8 cellular contexts compared by ENCODE assay signal in the genomic region with DNA sequence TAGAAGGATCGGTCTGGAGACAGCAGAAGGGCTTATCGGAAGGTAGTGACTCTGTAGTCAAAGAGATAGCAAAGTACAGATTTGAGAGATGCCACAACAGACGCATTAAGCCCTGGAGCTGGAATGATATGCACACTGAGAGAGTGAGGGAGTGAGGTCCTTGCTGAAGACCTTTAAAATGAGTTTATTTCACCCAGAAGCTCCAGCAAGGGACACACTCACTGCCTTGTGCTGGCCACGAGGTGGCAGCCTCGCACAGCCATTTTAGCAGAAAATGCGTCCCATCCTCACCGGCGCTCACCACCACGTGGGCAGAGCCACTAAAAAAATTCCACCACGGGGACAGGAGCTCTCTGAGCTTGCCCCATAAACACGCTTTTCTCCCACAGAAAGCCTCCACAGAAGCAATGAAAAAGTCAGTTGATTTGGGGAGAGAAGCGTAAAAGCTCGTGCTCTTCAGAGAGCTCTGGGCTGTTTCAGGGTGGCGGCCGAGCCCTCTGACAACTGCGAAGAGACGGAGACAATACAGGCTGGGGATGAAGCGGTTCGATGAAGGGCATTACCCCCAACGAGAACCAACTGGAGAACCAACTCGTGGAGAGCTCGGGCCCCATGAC.
DNase-seq lines count a peak whose midpoint lies in the region; ATAC-seq and TF ChIP-seq lines count a peak whose summit lies in the region.

No MANE protein-coding gene starts in this region.

- peak; percentile 58 to 71 for ATAC-seq in stimulated activated naive B cell treated with anti-CD40 and anti-IgM and Interleukin-4, amounts not matched to agents 10 μg/mL and 1 μg/mL and 100 μg/mL, for 72 hours (replicated peaks)
- ATAC-seq in HG02970 (IDR thresholded peaks at IDR 0.05; ENCODE audit: low FRiP score, unreplicated experiment), result no peak

- TF ChIP-seq POLR2A in erythroblast (IDR thresholded peaks at IDR 0.05; ENCODE audit: low read length), result no peak

- no peaks in the 10 kb centered on the region for H3K9me3 ChIP-seq in OCI-LY3 (ENCODE audit: insufficient read depth, low read length)
- H3K9me3 ChIP-seq in muscle layer of colon (ENCODE audit: low read length), result no peaks in the 10 kb centered on the region

- H3K4me3 Mint-ChIP-seq in Calu3 (ENCODE audit: low read depth, unreplicated experiment) (peak overlapping the region; percentile 82), HFFc6 (peak overlapping the region; percentile 99)
- peak overlapping the region; percentile 63 to 70 for H3K4me3 Mint-ChIP-seq in stimulated activated naive B cell treated with anti-CD40 and anti-IgM and Interleukin-4, amounts not matched to agents 10 μg/mL and 1 μg/mL and 100 μg/mL, for 72 hours

- peaks cover 97% of the 10 kb centered on the region for H3K79me2 ChIP-seq in OCI-LY3 (ENCODE audit: low read length)

- H3K36me3 ChIP-seq in OCI-LY3 (replicated peaks; ENCODE audit: low read depth, low read length) (peaks cover 87% of the 10 kb centered on the region), muscle layer of colon (ENCODE audit: insufficient read depth, low read length) (peaks cover 14% of the 10 kb centered on the region)

- no peak overlapping the region for H3K4me3 ChIP-seq in OCI-LY3 (ENCODE audit: low read length)
- no peak overlapping the region for H3K4me3 ChIP-seq in muscle layer of colon (ENCODE audit: low read depth in 1 of 2, low read length in 2 of 2)

- H3K9ac ChIP-seq in OCI-LY3 (ENCODE audit: low read length) (no peak overlapping the region), muscle layer of colon (ENCODE audit: low read length) (peak overlapping the region; percentile 16)

- H3K4me1 Mint-ChIP-seq in Calu3 (ENCODE audit: low read depth, unreplicated experiment), result peaks cover 82% of the 10 kb centered on the region
- peaks cover 99% of the 10 kb centered on the region for H3K4me1 Mint-ChIP-seq in HFFc6 (ENCODE audit: low read depth)
- peaks cover 66 to 86% of the 10 kb centered on the region in 2 donors for H3K4me1 Mint-ChIP-seq in stimulated activated naive B cell treated with anti-CD40 and anti-IgM and Interleukin-4, amounts not matched to agents 10 μg/mL and 1 μg/mL and 100 μg/mL, for 72 hours

- TF ChIP-seq CTCF in Calu3 (IDR thresholded peaks at IDR 0.05; ENCODE audit: unreplicated experiment) (peak; percentile 82), HFFc6 (IDR thresholded peaks at IDR 0.05) (peak; percentile 79), OCI-LY3 (IDR thresholded peaks at IDR 0.05; ENCODE audit: low read depth, low read length) (peak; percentile 74)

- peaks cover 58% of the 10 kb centered on the region for H3K4me1 ChIP-seq in OCI-LY3 (ENCODE audit: low read length)
- H3K4me1 ChIP-seq in muscle layer of colon (ENCODE audit: insufficient read depth, low read length), result peaks cover 48% of the 10 kb centered on the region

- no TSS peak for BruUV-seq in Calu3 (replicated peaks; lab: Mats Ljungman, UMichigan)

- DNase-seq in Calu3 (peak; percentile 80), HFFc6 (peak; percentile 88), erythroblast (lab: John Stamatoyannopoulos, UW) (peak; percentile 70 to 80)
- DNase-seq in activated T-cell treated with anti-CD3 and anti-CD28 coated beads, Interleukin-2, amount 50 U/mL, for 1 hour, result peak; percentile 76
- DNase-seq in stimulated activated naive B cell treated with anti-CD40 and anti-IgM and Interleukin-4, amounts not matched to agents 10 μg/mL and 1 μg/mL and 100 μg/mL, for 72 hours, result peak; percentile 68

- no peak overlapping the region for H3K27ac ChIP-seq in OCI-LY3 (ENCODE audit: low read length)
- no peak overlapping the region for H3K27ac ChIP-seq in muscle layer of colon (ENCODE audit: low read depth, low read length)

- H4K20me1 ChIP-seq in OCI-LY3 (ENCODE audit: insufficient read depth, low read length), result peaks cover 96% of the 10 kb centered on the region

- H3K27me3 Mint-ChIP-seq in Calu3 (ENCODE audit: unreplicated experiment), result no peaks in the 10 kb centered on the region
- H3K27me3 Mint-ChIP-seq in HFFc6 (ENCODE audit: insufficient read depth), result peaks cover 90% of the 10 kb centered on the region
- no peaks in the 10 kb centered on the region for H3K27me3 Mint-ChIP-seq in stimulated activated naive B cell treated with anti-CD40 and anti-IgM and Interleukin-4, amounts not matched to agents 10 μg/mL and 1 μg/mL and 100 μg/mL, for 72 hours

- H2AFZ ChIP-seq in OCI-LY3 (ENCODE audit: low read depth, low read length), result no peak overlapping the region

- H3K9me3 Mint-ChIP-seq in Calu3 (ENCODE audit: low read depth, unreplicated experiment), result no peaks in the 10 kb centered on the region
- peaks cover 18% of the 10 kb centered on the region for H3K9me3 Mint-ChIP-seq in HFFc6
- H3K9me3 Mint-ChIP-seq in stimulated activated naive B cell treated with anti-CD40 and anti-IgM and Interleukin-4, amounts not matched to agents 10 μg/mL and 1 μg/mL and 100 μg/mL, for 72 hours, result peaks cover 0 to 1% of the 10 kb centered on the region in 2 donors

- intact Hi-C loops in Calu3 (cut with micrococcal nuclease; ENCODE audit: unreplicated experiment), result loop anchor here (1.0 to 5.0 kb wide), 3 partner anchors 22 to 145 kb away; no protein-coding TSS in a partner anchor

- H3K27ac Mint-ChIP-seq in Calu3 (ENCODE audit: unreplicated experiment) (peak overlapping the region; percentile 97), HFFc6 (peak overlapping the region; percentile 94)
- peak overlapping the region; percentile 96 for H3K27ac Mint-ChIP-seq in stimulated activated naive B cell treated with anti-CD40 and anti-IgM and Interleukin-4, amounts not matched to agents 10 μg/mL and 1 μg/mL and 100 μg/mL, for 72 hours

- CTCF ChIA-PET in Calu3 (lab: Charles Lee), result interaction anchor here (0.6 to 2.8 kb wide), 25 partner anchors 9 to 642 kb away, joined by 3 to 25 read pairs (median 6); no protein-coding TSS in a partner anchor

- H3K36me3 Mint-ChIP-seq in Calu3 (ENCODE audit: insufficient read depth, unreplicated experiment), result peaks cover 98% of the 10 kb centered on the region
- H3K36me3 Mint-ChIP-seq in HFFc6 (ENCODE audit: low read depth), result peaks cover 86% of the 10 kb centered on the region
- peaks cover 64 to 90% of the 10 kb centered on the region in 2 donors for H3K36me3 Mint-ChIP-seq in stimulated activated naive B cell treated with anti-CD40 and anti-IgM and Interleukin-4, amounts not matched to agents 10 μg/mL and 1 μg/mL and 100 μg/mL, for 72 hours

- H3K27me3 ChIP-seq in OCI-LY3 (ENCODE audit: low read depth, low read length) (no peaks in the 10 kb centered on the region), muscle layer of colon (ENCODE audit: control insufficient read depth in 1 of 2, insufficient read depth in 2 of 2, low read length in 2 of 2) (no peaks in the 10 kb centered on the region)

- H3K4me2 ChIP-seq in OCI-LY3 (ENCODE audit: low read length), result no peak overlapping the region
